In genomic region chr14:20415723-20416622, GRCh38 we compare ENCODE assay signal across 8 cellular contexts. TPM values are rescaled to one million over a fixed set of nuclear protein-coding genes. Genes with fewer than 3 reads are reported as not detected.
DNase-seq lines count a peak whose midpoint lies in the region; ATAC-seq and TF ChIP-seq lines count a peak whose summit lies in the region.

No MANE protein-coding gene starts in this region.

- peak overlapping the region; percentile 70 for H3K27ac ChIP-seq in 22Rv1

- H3K4me3 ChIP-seq in retinal pigment epithelial cell (ENCODE audit: low read length): no peak overlapping the region

- no peak overlapping the region for H3K4me3 Mint-ChIP-seq in activated CD8-positive, alpha-beta T cell treated with anti-CD3 and anti-CD28 coated beads for 36 hours

- H3K36me3 Mint-ChIP-seq in activated CD8-positive, alpha-beta T cell treated with anti-CD3 and anti-CD28 coated beads for 36 hours (ENCODE audit: low read depth): no peaks in the 10 kb centered on the region

- no peaks in the 10 kb centered on the region for H3K27me3 Mint-ChIP-seq in activated CD8-positive, alpha-beta T cell treated with anti-CD3 and anti-CD28 coated beads for 36 hours

- TF ChIP-seq CTCF in 22Rv1 (IDR thresholded peaks at IDR 0.05) (peak; percentile 80), retinal pigment epithelial cell (conservative IDR thresholded peaks at IDR 0.05; ENCODE audit: low read depth, low read length) (peak; percentile 75)
- TF ChIP-seq CTCF in activated CD8-positive, alpha-beta T cell treated with anti-CD3 and anti-CD28 coated beads for 36 hours (IDR thresholded peaks at IDR 0.05): peak; percentile 85

- CTCF ChIA-PET in activated CD8-positive, alpha-beta T cell treated with anti-CD3 and anti-CD28 coated beads for 36 hours (lab: Charles Lee): interaction anchor here (0.6 to 3.9 kb wide), 39 partner anchors 8 to 268 kb away, joined by 3 to 72 read pairs (median 5); partner anchors contain the start of genes APEX1, CCNB1IP1, OSGEP and PIP4P1

- H3K4me1 Mint-ChIP-seq in activated CD8-positive, alpha-beta T cell treated with anti-CD3 and anti-CD28 coated beads for 36 hours (ENCODE audit: low read depth): peaks cover 35% of the 10 kb centered on the region

- POLR2A ChIA-PET in activated CD8-positive, alpha-beta T cell treated with anti-CD3 and anti-CD28 coated beads for 36 hours (lab: Charles Lee): interaction anchor here (0.6 to 4.7 kb wide), 7 partner anchors 13 to 73 kb away, joined by 4 to 43 read pairs (median 14); partner anchors contain the start of genes APEX1, OSGEP, PARP2 and PNP

- peak overlapping the region; percentile 49 for H3K27ac Mint-ChIP-seq in activated CD8-positive, alpha-beta T cell treated with anti-CD3 and anti-CD28 coated beads for 36 hours

- peak; percentile 68 for DNase-seq in GDM1 (lab: John Stamatoyannopoulos, UW)
- DNase-seq in NCI-H460 (ENCODE audit: extremely low read depth, low read depth): peak; percentile 54
- DNase-seq in activated CD8-positive, alpha-beta T cell treated with anti-CD3 and anti-CD28 coated beads for 36 hours: peak; percentile 61
- DNase-seq in foreskin melanocyte: peak; percentile 65
- no peak for DNase-seq in retinal pigment epithelial cell (ENCODE audit: low read depth)

- intact Hi-C loops in activated CD8-positive, alpha-beta T cell treated with anti-CD3 and anti-CD28 coated beads for 36 hours (cut with micrococcal nuclease): no loop called here

- no peaks in the 10 kb centered on the region for H3K9me3 Mint-ChIP-seq in activated CD8-positive, alpha-beta T cell treated with anti-CD3 and anti-CD28 coated beads for 36 hours

- peak; percentile 34 for ATAC-seq in HG02938 (IDR thresholded peaks at IDR 0.05; ENCODE audit: unreplicated experiment)
- peak; percentile 52 for ATAC-seq in activated CD8-positive, alpha-beta T cell treated with anti-CD3 and anti-CD28 coated beads for 36 hours
- ATAC-seq in GM19397 (IDR thresholded peaks at IDR 0.05; ENCODE audit: unreplicated experiment): no peak

RNA-seq across cellular contexts. Expression of gene TEP1, which starts 2.7 kb away (rescaled TPM):
- 13.0 and 13.3 TPM in 2 replicates for total RNA-seq in NCI-H460 (2014; rRNA removed; shearing (Covaris generic))
- 25.4 and 34.3 TPM in 2 replicates for polyA plus RNA-seq in NCI-H460 (2014; cell fraction: nucleus; rRNA removed)
- total RNA-seq in activated CD8-positive, alpha-beta T cell treated with anti-CD3 and anti-CD28 coated beads for 36 hours: 10 to 100 TPM; 22.8 to 25.3 TPM

RNA-seq across cellular contexts. Expression of gene KLHL33, which starts 20.0 kb away (rescaled TPM):
- not detected in 2 replicates for total RNA-seq in NCI-H460 (2014; rRNA removed; shearing (Covaris generic))
- not detected in 2 replicates for polyA plus RNA-seq in NCI-H460 (2014; cell fraction: nucleus; rRNA removed)
- total RNA-seq in activated CD8-positive, alpha-beta T cell treated with anti-CD3 and anti-CD28 coated beads for 36 hours: under 1 TPM; 0.54 to 0.59 TPM

RNA-seq across cellular contexts. Expression of gene OSGEP, which starts 38.6 kb away (rescaled TPM):
- 29.6 and 32.6 TPM in 2 replicates for total RNA-seq in NCI-H460 (2014; rRNA removed; shearing (Covaris generic))
- 74.9 and 103 TPM in 2 replicates for polyA plus RNA-seq in NCI-H460 (2014; cell fraction: nucleus; rRNA removed)
- total RNA-seq in activated CD8-positive, alpha-beta T cell treated with anti-CD3 and anti-CD28 coated beads for 36 hours: 10 to 100 TPM; 39.5 to 40.7 TPM

RNA-seq across cellular contexts. Expression of gene APEX1, which starts 39.1 kb away (rescaled TPM):
- total RNA-seq in NCI-H460 (2014; rRNA removed; shearing (Covaris generic)): 96.7 and 151 TPM in 2 replicates
- polyA plus RNA-seq in NCI-H460 (2014; cell fraction: nucleus; rRNA removed): 973 and 1,498 TPM in 2 replicates
- total RNA-seq in activated CD8-positive, alpha-beta T cell treated with anti-CD3 and anti-CD28 coated beads for 36 hours: 100 to 1,000 TPM; 196 to 211 TPM

RNA-seq across cellular contexts. Expression of gene PIP4P1, which starts 45.3 kb away (rescaled TPM):
- 17.3 and 20.6 TPM in 2 replicates for total RNA-seq in NCI-H460 (2014; rRNA removed; shearing (Covaris generic))
- 43.8 and 46.6 TPM in 2 replicates for polyA plus RNA-seq in NCI-H460 (2014; cell fraction: nucleus; rRNA removed)
- total RNA-seq in activated CD8-positive, alpha-beta T cell treated with anti-CD3 and anti-CD28 coated beads for 36 hours: 10 to 100 TPM; 21.0 to 27.3 TPM
